18 cellular contexts compared by ENCODE assay signal in genomic region chr4:165726831-165727230, GRCh38.
"Had no signal": no experiment of that assay in that cellular context is flagged by ENCODE, and none has a peak within 500 bp of the region (broad histone marks: within the 10 kb centered on the region; RNA-seq: fewer than 3 reads in every experiment).

No MANE protein-coding gene starts in this region.

- H3K27ac ChIP-seq: adrenal gland, gastrocnemius medialis, heart right ventricle, left ventricle myocardium inferior, parathyroid adenoma, thyroid gland had no signal

- H3K79me2 ChIP-seq: parathyroid adenoma had no signal

- H3K9me3 ChIP-seq: adrenal gland, gastrocnemius medialis, heart right ventricle, left ventricle myocardium inferior, mucosa of descending colon, thyroid gland had no signal

- H3K4me1 ChIP-seq: adrenal gland, gastrocnemius medialis, heart right ventricle, left ventricle myocardium inferior, parathyroid adenoma, thyroid gland had no signal

- ATAC-seq: activated CD8-positive, alpha-beta T cell treated with anti-CD3 and anti-CD28 coated beads, Interleukin-2, amount 10 ng/mL, durations not matched to agents 7 days and 5 days; gastrocnemius medialis; heart right ventricle; mucosa of descending colon; naive thymus-derived CD8-positive, alpha-beta T cell; stimulated activated effector memory CD8-positive, alpha-beta T cell treated with anti-CD3 and anti-CD28 coated beads, Interleukin-12 subunit alpha, Interleukin-12 subunit beta, amount 100 ng/mL, for 72 hours had no signal

- H2AFZ ChIP-seq: parathyroid adenoma had no signal

- DNase-seq: activated CD4-positive, alpha-beta T cell treated with anti-CD3 and anti-CD28 coated beads, Interleukin-2, amount 10 ng/mL, durations not matched to agents 24 days and 14 days; activated CD4-positive, CD25-positive, alpha-beta regulatory T cell; activated CD8-positive, alpha-beta memory T cell treated with anti-CD3 and anti-CD28 coated beads, Interleukin-2, amount 50 U/mL, for 4 hours; activated CD8-positive, alpha-beta T cell treated with anti-CD3 and anti-CD28 coated beads, Interleukin-2, amount 10 ng/mL, durations not matched to agents 7 days and 5 days; activated effector memory CD4-positive, alpha-beta T cell treated with anti-CD3 and anti-CD28 coated beads, Interleukin-2, amount 50 U/mL, for 16 hours; activated T-cell treated with anti-CD3 and anti-CD28 coated beads, Interleukin-2, amount 50 U/mL, for 48 hours; adrenal gland; cortex of kidney; effector CD4-positive, alpha-beta T cell; gastrocnemius medialis; heart right ventricle; islet precursor cell; left ventricle myocardium inferior; mucosa of descending colon; naive thymus-derived CD8-positive, alpha-beta T cell; thyroid gland had no signal

- H3K36me3 ChIP-seq: adrenal gland, gastrocnemius medialis, heart right ventricle, left ventricle myocardium inferior, thyroid gland had no signal

- H3K4me3 ChIP-seq: adrenal gland, gastrocnemius medialis, heart right ventricle, left ventricle myocardium inferior, mucosa of descending colon, thyroid gland had no signal

- H3K27me3 ChIP-seq: adrenal gland, gastrocnemius medialis, heart right ventricle, thyroid gland had no signal
